ENCODE assay signal across 26 cellular contexts in the genomic region with DNA sequence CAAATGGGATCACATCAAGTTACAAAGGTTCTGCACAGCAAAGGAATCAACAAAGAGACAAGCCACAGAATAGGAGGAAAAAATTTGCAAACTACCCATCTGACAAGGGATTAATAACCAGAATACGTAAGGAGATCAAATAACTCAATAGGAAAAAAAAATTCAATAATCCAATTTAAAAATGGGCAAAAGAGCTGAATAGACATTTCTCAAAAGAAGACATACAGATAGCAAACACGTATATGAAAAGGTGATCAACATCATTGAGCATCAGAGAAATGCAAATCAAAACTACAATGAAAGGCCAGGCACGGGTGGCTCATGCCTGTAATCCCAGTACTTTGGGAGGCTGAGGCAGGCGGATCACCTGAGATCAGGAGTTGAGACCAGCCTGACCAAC. TPM values are rescaled to one million over a fixed set of nuclear protein-coding genes. Genes with fewer than 3 reads are reported as not detected.
DNase-seq lines count a peak whose midpoint lies in the region; ATAC-seq, FAIRE-seq and TF ChIP-seq lines count a peak whose summit lies in the region.
"Had no signal": no experiment of that assay in that cellular context is flagged by ENCODE, and none has a peak within 500 bp of the region (broad histone marks: within the 10 kb centered on the region; RNA-seq: fewer than 3 reads in every experiment).

No MANE protein-coding gene starts in this region.

- FAIRE-seq in HepG2 (lab: Jason Lieb, UNC) (no peak), K562 (lab: Jason Lieb, UNC) (no peak)
- FAIRE-seq: GM12878, GM12892 had no signal

- in situ Hi-C loops in HepG2 (cut with HindIII; ENCODE audit: extremely low pct_ligation_motif_present, low pct_unique_long_range_greater_than_20kb): no loop called here
- in situ Hi-C loops in K562 (cut with MboI): no loop called here

- CTCF ChIA-PET in HepG2 (lab: Yijun Ruan, JAX; ENCODE audit: low intra/inter-chr PET ratio, low total read pairs): no interaction called here
- CTCF ChIA-PET in K562 (lab: Yijun Ruan, JAX; ENCODE audit: low intra/inter-chr PET ratio): no interaction called here

- H3K9me3 ChIP-seq in HepG2 (ENCODE audit: low read length) (no peaks in the 10 kb centered on the region), right lobe of liver (no peaks in the 10 kb centered on the region), K562 (replicated peaks; ENCODE audit: control insufficient read depth, insufficient read depth, low read depth, low read length) (no peaks in the 10 kb centered on the region), upper lobe of right lung (no peaks in the 10 kb centered on the region), ascending aorta (no peaks in the 10 kb centered on the region)
- H3K9me3 ChIP-seq: BE2C, BLaER1 had no signal

- H2AFZ ChIP-seq in HepG2 (ENCODE audit: low read length): no peak overlapping the region
- no peak overlapping the region for H2AFZ ChIP-seq in K562 (ENCODE audit: low read depth, low read length)

- BruUV-seq in HepG2 (replicated peaks; lab: Mats Ljungman, UMichigan) (no TSS peak), K562 (replicated peaks; lab: Mats Ljungman, UMichigan) (no TSS peak)

- no peaks in the 10 kb centered on the region for H3K36me3 ChIP-seq in HepG2 (replicated peaks in 1 of 2; ENCODE audit: control insufficient read depth in 1 of 2, insufficient read depth in 2 of 2, low read length in 2 of 2)
- no peaks in the 10 kb centered on the region for H3K36me3 ChIP-seq in right lobe of liver
- H3K36me3 ChIP-seq in K562 (ENCODE audit: control insufficient read depth, insufficient read depth, low read length): no peaks in the 10 kb centered on the region
- no peaks in the 10 kb centered on the region for H3K36me3 ChIP-seq in upper lobe of right lung
- H3K36me3 ChIP-seq in ascending aorta: no peaks in the 10 kb centered on the region
- H3K36me3 ChIP-seq: BE2C, BLaER1 had no signal

- H3K4me3 ChIP-seq in HepG2 (replicated peaks in 1 of 3; ENCODE audit: insufficient read depth in 1 of 3, low read depth in 2 of 3, low read length in 3 of 3) (no peak overlapping the region), right lobe of liver (no peak overlapping the region), K562 (no peak overlapping the region), upper lobe of right lung (no peak overlapping the region), ascending aorta (no peak overlapping the region)
- H3K4me3 ChIP-seq: BLaER1, GM12878 had no signal

- H3K4me2 ChIP-seq in HepG2 (ENCODE audit: low read depth, low read length): no peak overlapping the region
- H3K4me2 ChIP-seq in K562 (ENCODE audit: insufficient read depth, low read length): no peak overlapping the region
- H3K4me2 ChIP-seq: BLaER1 had no signal

- intact Hi-C loops in HepG2 (cut with micrococcal nuclease; ENCODE audit: unreplicated experiment): no loop called here
- intact Hi-C loops in right lobe of liver (cut with DNase I): no loop called here
- intact Hi-C loops in K562 (cut with micrococcal nuclease): no loop called here
- intact Hi-C loops in upper lobe of right lung (cut with DNase I): no loop called here
- intact Hi-C loops in ascending aorta (cut with DNase I): no loop called here

- TF ChIP-seq POLR2A in HepG2 (IDR thresholded peaks at IDR 0.05; ENCODE audit: insufficient read depth in 1 of 2, low read depth in 2 of 2, low read length in 2 of 2): no peak
- TF ChIP-seq POLR2A in right lobe of liver (IDR thresholded peaks at IDR 0.05): no peak
- TF ChIP-seq POLR2A in K562 (conservative IDR thresholded peaks at IDR 0.05): no peak

- WGBS in HepG2 (ENCODE audit: low lambda C conversion rate): 13% methylated on average over 4 of the region's 4 CpGs
- 43% methylated on average over 2 of the region's 4 CpGs for WGBS in right lobe of liver (ENCODE audit: insufficient coverage, low coverage, low lambda C conversion rate, missing lambda C conversion rate)
- 11% methylated on average over 4 of the region's 4 CpGs for WGBS in K562 (ENCODE audit: insufficient coverage, low coverage, missing lambda C conversion rate)

- TF ChIP-seq CTCF in HepG2 (CRISPR knock-in tag; IDR thresholded peaks at IDR 0.05) (no peak), right lobe of liver (IDR thresholded peaks at IDR 0.05) (no peak), K562 (IDR thresholded peaks at IDR 0.05 in 2 of 3, conservative IDR thresholded peaks at IDR 0.05 in 1 of 3; ENCODE audit: insufficient read depth in 2 of 3, low read depth in 1 of 3, low read length in 3 of 3) (no peak), upper lobe of right lung (IDR thresholded peaks at IDR 0.05) (no peak), ascending aorta (IDR thresholded peaks at IDR 0.05) (no peak)

- DNase-seq in HepG2 (ENCODE audit: low spot score) (no peak), right lobe of liver (no peak), K562 (ENCODE audit: extremely low read depth in 1 of 4, low spot score in 3 of 4) (no peak), upper lobe of right lung (peak; percentile 4), ascending aorta (ENCODE audit: low spot score in 2 of 2) (no peak), SKM-1 treated with dmso at 0.1 percent for 144 hours (lab: John Stamatoyannopoulos, UW; ENCODE audit: unreplicated experiment) (no peak)
- DNase-seq: ACHN; BE2C; C1 segment of cervical spinal cord; CD4-positive, alpha-beta memory T cell; CD4-positive, CD25-positive, alpha-beta regulatory T cell; CD8-positive, alpha-beta memory T cell; COR-L47; DMS 273 treated with DMSO at 0.1 percent for 48 hours; DMS153; DMS53; DMS79; DND-41; EL; GDM1 had no signal

- no peaks in the 10 kb centered on the region for H3K9me1 ChIP-seq in K562 (ENCODE audit: control insufficient read depth, insufficient read depth, low read length)

- TF ChIP-seq RAD21 in HepG2 (CRISPR knock-in tag; IDR thresholded peaks at IDR 0.05) (no peak), K562 (CRISPR knock-in tag; conservative IDR thresholded peaks at IDR 0.05 in 1 of 2, IDR thresholded peaks at IDR 0.05 in 1 of 2) (no peak)

- H3K4me1 ChIP-seq in HepG2 (ENCODE audit: insufficient read depth, low read length) (no peaks in the 10 kb centered on the region), right lobe of liver (no peaks in the 10 kb centered on the region), K562 (replicated peaks in 1 of 2; ENCODE audit: control insufficient read depth in 2 of 2, insufficient read depth in 2 of 2, low read length in 2 of 2) (no peaks in the 10 kb centered on the region), upper lobe of right lung (no peaks in the 10 kb centered on the region), ascending aorta (no peaks in the 10 kb centered on the region)
- H3K4me1 ChIP-seq: BE2C, BLaER1 had no signal

- no peak overlapping the region for H3K9ac ChIP-seq in HepG2 (ENCODE audit: insufficient read depth, low read depth, low read length)
- no peak overlapping the region for H3K9ac ChIP-seq in K562 (ENCODE audit: insufficient read depth in 1 of 2, low read depth in 2 of 2, low read length in 2 of 2)
- H3K9ac ChIP-seq: BLaER1 had no signal

- POLR2A ChIA-PET in HepG2 (lab: Yijun Ruan, JAX): no interaction called here
- POLR2A ChIA-PET in K562 (lab: Yijun Ruan, JAX): no interaction called here

- H4K20me1 ChIP-seq in HepG2 (ENCODE audit: insufficient read depth, low read length) (no peaks in the 10 kb centered on the region), K562 (replicated peaks; ENCODE audit: control insufficient read depth, insufficient read depth, low read length) (peaks cover 7% of the 10 kb centered on the region; the same call in 1 of the 2 replicates)
- H4K20me1 ChIP-seq: BLaER1 had no signal

- H3K27me3 ChIP-seq in HepG2 (ENCODE audit: control insufficient read depth in 1 of 2, insufficient read depth in 2 of 2, low read length in 2 of 2) (peaks cover 0 to 2% of the 10 kb centered on the region in 2 experiments; a peak in 1 of 5 replicates), right lobe of liver (no peaks in the 10 kb centered on the region), K562 (ENCODE audit: control insufficient read depth in 2 of 2, insufficient read depth in 2 of 2, low read length in 2 of 2) (peaks cover 17 to 38% of the 10 kb centered on the region in 2 experiments), upper lobe of right lung (no peaks in the 10 kb centered on the region), ascending aorta (no peaks in the 10 kb centered on the region)
- H3K27me3 ChIP-seq: BE2C, BLaER1 had no signal

- H3K27ac ChIP-seq in HepG2 (ENCODE audit: extremely low read length, insufficient read depth, low read length) (no peak overlapping the region), right lobe of liver (no peak overlapping the region), K562 (ENCODE audit: extremely low read depth, low read depth, low read length) (no peak overlapping the region), upper lobe of right lung (no peak overlapping the region), ascending aorta (no peak overlapping the region)
- H3K27ac ChIP-seq: 22Rv1, BLaER1 had no signal

- no peak for TF ChIP-seq EP300 in HepG2 (IDR thresholded peaks at IDR 0.05; ENCODE audit: low read depth in 2 of 2, low read length in 2 of 2)
- TF ChIP-seq EP300 in HepG2 (CRISPR knock-in tag; IDR thresholded peaks at IDR 0.05; ENCODE audit: borderline replicate concordance): no peak
- TF ChIP-seq EP300 in K562 (IDR thresholded peaks at IDR 0.05; ENCODE audit: low read length): no peak

- no peaks in the 10 kb centered on the region for H3K79me2 ChIP-seq in HepG2 (ENCODE audit: insufficient read depth, low read length)
- no peaks in the 10 kb centered on the region for H3K79me2 ChIP-seq in K562 (ENCODE audit: control insufficient read depth, insufficient read depth, low read length)

- ATAC-seq in HepG2 (no peak), right lobe of liver (no peak), K562 (no peak), upper lobe of right lung (no peak)
- ATAC-seq: GM12878 had no signal

RNA-seq across cellular contexts. Expression of gene CPEB1, which starts 23.5 kb away (rescaled TPM):
- total RNA-seq in HepG2 (2016; rRNA removed; fragmentation: Illumina TruSeq; extraction: Trizol) (0.07 TPM in 1 of 2 replicates, not detected in the other), right lobe of liver (not detected), K562 (2014; rRNA removed) (6.3 and 10.9 TPM in 2 replicates), K562 (2014; rRNA removed; fragmentation: Illumina TruSeq; extraction: Trizol) (8.9 and 9.7 TPM in 2 replicates), K562 (2015; rRNA removed; fragmentation: Illumina TruSeq; extraction: Trizol) (10.2 and 10.5 TPM in 2 replicates), K562 (2021) (13.4 and 13.7 TPM in 2 replicates), upper lobe of right lung (2.5 TPM), ascending aorta (2.4 TPM)
- total RNA-seq in HepG2 (2016; cell fraction: cytosol; rRNA removed; fragmentation: Illumina TruSeq; extraction: Trizol; ENCODE audit: low read depth): not detected in 2 replicates
- 0.04 TPM in 1 of 2 replicates, not detected in the other for total RNA-seq in HepG2 (2016; cell fraction: insoluble cytoplasmic fraction; rRNA removed; fragmentation: Illumina TruSeq; extraction: Trizol)
- total RNA-seq in HepG2 (2016; cell fraction: membrane; rRNA removed; fragmentation: Illumina TruSeq; extraction: Trizol): not detected in 2 replicates
- total RNA-seq in HepG2 (2016; cell fraction: nucleus; rRNA removed; fragmentation: Illumina TruSeq; extraction: Trizol): not detected in 2 replicates
- polyA plus RNA-seq in HepG2 (2011; rRNA removed) (0.03 and 0.04 TPM in 2 replicates), K562 (2011; rRNA removed) (11.3 and 19.7 TPM in 2 replicates), K562 (2014; fragmentation: Illumina TruSeq; extraction: Trizol) (9.1 and 11.0 TPM in 2 replicates), K562 (2014; fragmentation: Nextera tagmentation; extraction: Ambion mirVana) (1 to 10 TPM; 2.2 to 2.8 TPM), K562 (2014; rRNA removed) (8.9 and 9.8 TPM in 2 replicates)
- polyA plus RNA-seq in HepG2 (2011; cell fraction: cytosol; rRNA removed): 0.04 TPM in 2 replicates
- 0.14 and 0.23 TPM in 2 replicates for polyA plus RNA-seq in HepG2 (2011; cell fraction: nucleus; rRNA removed)
- polyA plus RNA-seq in HepG2 (2012): 0.11 TPM in 1 of 2 replicates, not detected in the other
- not detected in 2 replicates for polyA plus RNA-seq in HepG2 (2016; cell fraction: cytosol; fragmentation: Illumina TruSeq; extraction: Trizol; ENCODE audit: low read depth)
- polyA plus RNA-seq in HepG2 (2016; cell fraction: insoluble cytoplasmic fraction; fragmentation: Illumina TruSeq; extraction: Trizol; ENCODE audit: low read depth): not detected in 2 replicates
- not detected in 2 replicates for polyA plus RNA-seq in HepG2 (2016; cell fraction: membrane; fragmentation: Illumina TruSeq; extraction: Trizol; ENCODE audit: low read depth)
- not detected in 2 replicates for polyA plus RNA-seq in HepG2 (2016; cell fraction: nucleus; fragmentation: Illumina TruSeq; extraction: Trizol; ENCODE audit: insufficient read depth, low read depth)
- 0.05 TPM in 1 of 2 replicates, not detected in the other for polyA minus RNA-seq in HepG2 (2011; rRNA and poly(A)+ RNA removed; ENCODE audit: low replicate concordance)
- polyA minus RNA-seq in HepG2 (2011; cell fraction: cytosol; rRNA and poly(A)+ RNA removed): 0.20 TPM in 1 of 2 replicates, not detected in the other
- not detected in 2 replicates for polyA minus RNA-seq in HepG2 (2011; cell fraction: nucleus; rRNA and poly(A)+ RNA removed)
- 28.7 and 54.4 TPM in 2 replicates for total RNA-seq in K562 (2011; cell fraction: chromatin; rRNA removed; ENCODE audit: low replicate concordance)
- total RNA-seq in K562 (2011; cell fraction: nucleolus; rRNA removed): 20.5 and 27.2 TPM in 2 replicates
- total RNA-seq in K562 (2011; cell fraction: nucleoplasm; rRNA removed): 38.1 and 39.1 TPM in 2 replicates
- polyA plus RNA-seq in K562 (2011; cell fraction: cytosol; rRNA removed): 8.0 and 10.2 TPM in 2 replicates
- polyA plus RNA-seq in K562 (2011; cell fraction: nucleus; rRNA removed): 82.3 and 90.6 TPM in 2 replicates
- 12.4 and 14.5 TPM in 2 replicates for polyA plus RNA-seq in K562 (2012)
- 21.3 and 24.0 TPM in 2 replicates for polyA minus RNA-seq in K562 (2011; rRNA and poly(A)+ RNA removed)
- polyA minus RNA-seq in K562 (2011; cell fraction: cytosol; rRNA and poly(A)+ RNA removed): 14.0 and 15.8 TPM in 2 replicates
- 30.6 and 37.4 TPM in 2 replicates for polyA minus RNA-seq in K562 (2011; cell fraction: nucleus; rRNA and poly(A)+ RNA removed)
- total RNA-seq: A673; CD4-positive, CD25-positive, alpha-beta regulatory T cell had no signal
- polyA plus RNA-seq: CD14-positive monocyte had no signal

RNA-seq across cellular contexts. Expression of gene AP3B2, which starts 39.0 kb away (rescaled TPM):
- total RNA-seq in HepG2 (2016; rRNA removed; fragmentation: Illumina TruSeq; extraction: Trizol) (not detected in 2 replicates), right lobe of liver (under 1 TPM in 1 of 6 experiments, not detected in 5; 0.12 TPM), K562 (2014; rRNA removed) (0.09 TPM in 1 of 2 replicates, not detected in the other), K562 (2014; rRNA removed; fragmentation: Illumina TruSeq; extraction: Trizol) (0.04 and 0.19 TPM in 2 replicates), K562 (2015; rRNA removed; fragmentation: Illumina TruSeq; extraction: Trizol) (not detected in 2 replicates), K562 (2021) (0.18 TPM in 1 of 2 replicates, not detected in the other), upper lobe of right lung (3.8 TPM), ascending aorta (not detected)
- total RNA-seq in HepG2 (2016; cell fraction: cytosol; rRNA removed; fragmentation: Illumina TruSeq; extraction: Trizol; ENCODE audit: low read depth): not detected in 2 replicates
- not detected in 2 replicates for total RNA-seq in HepG2 (2016; cell fraction: insoluble cytoplasmic fraction; rRNA removed; fragmentation: Illumina TruSeq; extraction: Trizol)
- not detected in 2 replicates for total RNA-seq in HepG2 (2016; cell fraction: membrane; rRNA removed; fragmentation: Illumina TruSeq; extraction: Trizol)
- not detected in 2 replicates for total RNA-seq in HepG2 (2016; cell fraction: nucleus; rRNA removed; fragmentation: Illumina TruSeq; extraction: Trizol)
- polyA plus RNA-seq in HepG2 (2011; rRNA removed) (not detected in 2 replicates), K562 (2011; rRNA removed) (0.15 and 0.46 TPM in 2 replicates), K562 (2014; fragmentation: Illumina TruSeq; extraction: Trizol) (0.13 and 0.14 TPM in 2 replicates), K562 (2014; fragmentation: Nextera tagmentation; extraction: Ambion mirVana) (under 1 TPM; 0.10 to 0.11 TPM), K562 (2014; rRNA removed) (0.03 and 0.04 TPM in 2 replicates)
- not detected in 2 replicates for polyA plus RNA-seq in HepG2 (2011; cell fraction: cytosol; rRNA removed)
- 0.17 and 0.23 TPM in 2 replicates for polyA plus RNA-seq in HepG2 (2011; cell fraction: nucleus; rRNA removed)
- not detected in 2 replicates for polyA plus RNA-seq in HepG2 (2012)
- polyA plus RNA-seq in HepG2 (2016; cell fraction: cytosol; fragmentation: Illumina TruSeq; extraction: Trizol; ENCODE audit: low read depth): not detected in 2 replicates
- not detected in 2 replicates for polyA plus RNA-seq in HepG2 (2016; cell fraction: insoluble cytoplasmic fraction; fragmentation: Illumina TruSeq; extraction: Trizol; ENCODE audit: low read depth)
- polyA plus RNA-seq in HepG2 (2016; cell fraction: membrane; fragmentation: Illumina TruSeq; extraction: Trizol; ENCODE audit: low read depth): not detected in 2 replicates
- not detected in 2 replicates for polyA plus RNA-seq in HepG2 (2016; cell fraction: nucleus; fragmentation: Illumina TruSeq; extraction: Trizol; ENCODE audit: insufficient read depth, low read depth)
- polyA minus RNA-seq in HepG2 (2011; rRNA and poly(A)+ RNA removed; ENCODE audit: low replicate concordance): 0.37 TPM in 1 of 2 replicates, not detected in the other
- polyA minus RNA-seq in HepG2 (2011; cell fraction: cytosol; rRNA and poly(A)+ RNA removed): not detected in 2 replicates
- 1.3 TPM in 1 of 2 replicates, not detected in the other for polyA minus RNA-seq in HepG2 (2011; cell fraction: nucleus; rRNA and poly(A)+ RNA removed)
- total RNA-seq in K562 (2011; cell fraction: chromatin; rRNA removed; ENCODE audit: low replicate concordance): 0.88 and 1.1 TPM in 2 replicates
- total RNA-seq in K562 (2011; cell fraction: nucleolus; rRNA removed): 0.33 and 0.66 TPM in 2 replicates
- total RNA-seq in K562 (2011; cell fraction: nucleoplasm; rRNA removed): 0.22 and 0.84 TPM in 2 replicates
- polyA plus RNA-seq in K562 (2011; cell fraction: cytosol; rRNA removed): 0.27 and 0.41 TPM in 2 replicates
- 1.2 and 1.4 TPM in 2 replicates for polyA plus RNA-seq in K562 (2011; cell fraction: nucleus; rRNA removed)
- 0.27 and 0.73 TPM in 2 replicates for polyA plus RNA-seq in K562 (2012)
- 0.21 TPM in 1 of 2 replicates, not detected in the other for polyA minus RNA-seq in K562 (2011; rRNA and poly(A)+ RNA removed)
- not detected in 2 replicates for polyA minus RNA-seq in K562 (2011; cell fraction: cytosol; rRNA and poly(A)+ RNA removed)
- polyA minus RNA-seq in K562 (2011; cell fraction: nucleus; rRNA and poly(A)+ RNA removed): 0.22 TPM in 1 of 2 replicates, not detected in the other
- total RNA-seq: GM12878 had no signal
- polyA plus RNA-seq: CD4-positive, alpha-beta memory T cell; CD8-positive, alpha-beta memory T cell; GM12878 had no signal

Comparison
In these comparisons a context has a peak if more than half of its experiments do, and no peak if none do; other contexts are left out.
1. Of the 241 proteins assayed by ChIP-seq in both HepG2 and K562: peak only in HepG2: MAFK; only in K562: MAFG; in both: MAFF; in neither: 238.